In genomic region chr17:4144411-4144747, GRCh38 we compare ENCODE assay signal across 8 cellular contexts. TPM values are rescaled to one million over a fixed set of nuclear protein-coding genes. Genes with fewer than 3 reads are reported as not detected.
A peak's percentile ranks its signal among the peaks of the same experiment; 100 is the strongest.
DNase-seq lines count a peak whose midpoint lies in the region; ATAC-seq and TF ChIP-seq lines count a peak whose summit lies in the region.

No MANE protein-coding gene starts in this region.

- TF ChIP-seq POLR2A in uterus (IDR thresholded peaks at IDR 0.05) = no peak

- no peak for ATAC-seq in Right ventricle myocardium superior (ENCODE audit: poor library complexity)

- H3K27me3 ChIP-seq in cardiac muscle cell = no peaks in the 10 kb centered on the region
- no peaks in the 10 kb centered on the region for H3K27me3 ChIP-seq in mesendoderm (ENCODE audit: insufficient read depth, low read length, poor library complexity)
- no peaks in the 10 kb centered on the region for H3K27me3 ChIP-seq in uterus

- H2AK5ac ChIP-seq in mesendoderm (ENCODE audit: low read length) = peak overlapping the region; percentile 54

- H3K4me1 Mint-ChIP-seq in brain = peaks cover 48% of the 10 kb centered on the region

- no peak overlapping the region for H4K5ac ChIP-seq in mesendoderm (ENCODE audit: low read length)

- H3K4ac ChIP-seq in mesendoderm (ENCODE audit: low read depth, low read length) = no peak overlapping the region

- H2BK120ac ChIP-seq in mesendoderm (ENCODE audit: low read depth, low read length) = no peak overlapping the region

- H2BK5ac ChIP-seq in mesendoderm (ENCODE audit: low read length) = no peak overlapping the region

- peaks cover 15% of the 10 kb centered on the region for H3K79me1 ChIP-seq in mesendoderm (ENCODE audit: low read length)

- no peak overlapping the region for H4K8ac ChIP-seq in mesendoderm (ENCODE audit: low read depth, low read length)

- peaks cover 0 to 4% (median 0%) of the 10 kb centered on the region in 5 experiments for H3K9me3 Mint-ChIP-seq in brain

- peak overlapping the region; percentile 92 to 100 (median 96) for H3K4me3 Mint-ChIP-seq in brain

- H3K36me3 Mint-ChIP-seq in brain = peaks cover 7% of the 10 kb centered on the region

- H3K27me3 Mint-ChIP-seq in brain = peaks cover 4% of the 10 kb centered on the region

- H3K36me3 ChIP-seq in cardiac muscle cell = no peaks in the 10 kb centered on the region
- no peaks in the 10 kb centered on the region for H3K36me3 ChIP-seq in mesendoderm (ENCODE audit: control insufficient read depth, insufficient read depth, low read length)
- H3K36me3 ChIP-seq in uterus = no peaks in the 10 kb centered on the region

- peak overlapping the region; percentile 78 for H3K4me2 ChIP-seq in mesendoderm (ENCODE audit: low read length)

- H3K27ac Mint-ChIP-seq in brain = peak overlapping the region; percentile 98 to 100 (median 100)

- H3K9me3 ChIP-seq in cardiac muscle cell (ENCODE audit: low read depth) (no peaks in the 10 kb centered on the region), uterus (no peaks in the 10 kb centered on the region)

- no peak overlapping the region for H3K23ac ChIP-seq in mesendoderm (ENCODE audit: low read length)

- intact Hi-C loops in Right ventricle myocardium superior (cut with DNase I) (no loop called here), uterus (cut with DNase I; ENCODE audit: low total_unique reads) (no loop called here)

- TF ChIP-seq CTCF in cardiac muscle cell (IDR thresholded peaks at IDR 0.05; ENCODE audit: low read depth, low read length) (no peak), brain (conservative IDR thresholded peaks at IDR 0.05) (no peak), uterus (IDR thresholded peaks at IDR 0.05) (no peak)

- H3K18ac ChIP-seq in mesendoderm (ENCODE audit: low read length) = no peak overlapping the region

- peak overlapping the region; percentile 98 for H3K56ac ChIP-seq in mesendoderm (ENCODE audit: low read length)

- WGBS in mesendoderm (ENCODE audit: extremely low coverage, insufficient coverage, low lambda C conversion rate) = no CpG with 5 or more reads among the region's 3 CpGs

- H2BK15ac ChIP-seq in mesendoderm (replicated peaks; ENCODE audit: low read depth) = no peak overlapping the region

- peak overlapping the region; percentile 97 for H3K9ac ChIP-seq in mesendoderm (ENCODE audit: low read length)

- H3K79me2 ChIP-seq in mesendoderm (ENCODE audit: control insufficient read depth, insufficient read depth, low read length) = peaks cover 9% of the 10 kb centered on the region

- H3K27ac ChIP-seq in cardiac muscle cell (peak overlapping the region; percentile 98), mesendoderm (ENCODE audit: low read depth, low read length) (no peak overlapping the region), uterus (peak overlapping the region; percentile 99)

- H3K4me1 ChIP-seq in cardiac muscle cell (ENCODE audit: low read depth) (peaks cover 10% of the 10 kb centered on the region), mesendoderm (ENCODE audit: control insufficient read depth, low read depth, low read length) (peaks cover 2% of the 10 kb centered on the region), uterus (peaks cover 0 to 5% of the 10 kb centered on the region in 2 donors)

- H3K4me3 ChIP-seq in cardiac muscle cell (peak overlapping the region; percentile 95), mesendoderm (ENCODE audit: low read length) (no peak overlapping the region), uterus (peak overlapping the region; percentile 96 to 99)

- no peak for DNase-seq in cardiac muscle cell (ENCODE audit: low read depth in 1 of 2, low spot score in 1 of 2)
- no peak for DNase-seq in Right ventricle myocardium superior
- no peak for DNase-seq in mesendoderm
- DNase-seq in uterus = no peak
- no peak for DNase-seq in activated CD8-positive, alpha-beta memory T cell treated with anti-CD3 and anti-CD28 coated beads for 24 hours
- no peak for DNase-seq in NCI-H2081 (lab: John Stamatoyannopoulos, UW)
- DNase-seq in mucosa of gallbladder (ENCODE audit: low spot score) = no peak

RNA-seq across cellular contexts. Expression of gene CYB5D2, which starts 1.4 kb away (rescaled TPM):
- total RNA-seq in cardiac muscle cell (34.8 and 39.7 TPM in 2 replicates), Right ventricle myocardium superior (7.0 TPM), uterus (10 to 100 TPM; 15.6 to 25.5 (median 19.7) TPM), mucosa of gallbladder (21.6 TPM)
- polyA plus RNA-seq in cardiac muscle cell (25.2 and 33.7 TPM in 2 replicates), brain (ENCODE audit: insufficient read depth, low read depth, low replicate concordance) (39.8 TPM)
- polyA plus RNA-seq in mesendoderm (2013, experiment 1 of 2) = 2.6 TPM
- 2.5 TPM for polyA plus RNA-seq in mesendoderm (2013, experiment 2 of 2)

RNA-seq across cellular contexts. Expression of gene ZZEF1, which starts 1.5 kb away (rescaled TPM):
- total RNA-seq in cardiac muscle cell (18.4 and 26.2 TPM in 2 replicates), Right ventricle myocardium superior (32.1 TPM), uterus (10 to 100 TPM; 25.4 to 88.0 (median 39.9) TPM), mucosa of gallbladder (48.3 TPM)
- polyA plus RNA-seq in cardiac muscle cell (6.0 and 7.1 TPM in 2 replicates), brain (ENCODE audit: insufficient read depth, low read depth, low replicate concordance) (18.0 TPM)
- polyA plus RNA-seq in mesendoderm (2013, experiment 1 of 2) = 5.6 TPM
- polyA plus RNA-seq in mesendoderm (2013, experiment 2 of 2) = 5.8 TPM
